Comparison of ENCODE assay signal across 20 cellular contexts in the genomic region with DNA sequence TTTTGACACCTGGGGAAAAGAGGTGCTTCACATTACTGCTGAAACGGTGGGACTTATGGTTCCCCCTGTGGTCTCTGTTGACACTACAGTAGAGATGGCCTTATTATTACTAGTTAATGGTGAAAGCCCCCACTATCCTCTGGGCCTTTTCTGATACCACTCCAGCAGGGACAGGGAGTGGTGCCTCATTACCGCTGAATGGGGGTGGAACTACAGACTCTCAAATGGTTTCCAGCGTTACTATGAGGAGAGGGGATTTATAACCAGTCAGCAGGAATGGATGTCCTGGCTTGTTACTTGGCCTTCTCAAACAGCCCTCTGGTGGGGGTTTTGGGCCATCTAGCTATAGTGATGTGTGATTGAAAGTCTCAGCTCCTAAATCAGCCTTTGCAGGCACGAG.
DNase-seq lines count a peak whose midpoint lies in the region; ATAC-seq and TF ChIP-seq lines count a peak whose summit lies in the region.
"Had no signal": no experiment of that assay in that cellular context is flagged by ENCODE, and none has a peak within 500 bp of the region (broad histone marks: within the 10 kb centered on the region; RNA-seq: fewer than 3 reads in every experiment).

No MANE protein-coding gene starts in this region.

- no peak overlapping the region for H3K4me3 Mint-ChIP-seq in natural killer cell
- H3K4me3 Mint-ChIP-seq in natural killer cell treated with Interleukin-12 subunit alpha and Interleukin-12 subunit beta and Interleukin-15 and Interleukin-18, amount 100 ng/mL, for 72 hours: no peak overlapping the region
- H3K4me3 Mint-ChIP-seq: IgD-negative memory B cell; T-helper 1 cell treated with Interleukin-12 subunit alpha and Interleukin-12 subunit beta and Interleukin-4 antibody, amounts not matched to agents 30 μg/mL and 1 μg/mL, for 36 hours had no signal

- ATAC-seq in natural killer cell: no peak
- no peak for ATAC-seq in natural killer cell treated with Interleukin-12 subunit alpha and Interleukin-12 subunit beta and Interleukin-15 and Interleukin-18, amount 100 ng/mL, for 72 hours
- no peak for ATAC-seq in GM18519 (IDR thresholded peaks at IDR 0.05; ENCODE audit: low FRiP score, unreplicated experiment)
- ATAC-seq: left lung had no signal

- intact Hi-C loops in natural killer cell (cut with micrococcal nuclease): no loop called here

- TF ChIP-seq POLR2A in erythroblast (IDR thresholded peaks at IDR 0.05; ENCODE audit: low read length): no peak

- peaks cover 0 to under 1% of the 10 kb centered on the region in 2 donors for H3K4me1 Mint-ChIP-seq in natural killer cell
- no peaks in the 10 kb centered on the region for H3K4me1 Mint-ChIP-seq in natural killer cell treated with Interleukin-12 subunit alpha and Interleukin-12 subunit beta and Interleukin-15 and Interleukin-18, amount 100 ng/mL, for 72 hours (ENCODE audit: low read depth in 2 of 2)
- H3K4me1 Mint-ChIP-seq: IgD-negative memory B cell had no signal

- DNase-seq in natural killer cell (no peak), NCI-H69 (lab: John Stamatoyannopoulos, UW) (peak; percentile 93), erythroblast (lab: John Stamatoyannopoulos, UW) (peak; percentile 7 to 12), SW 1271 (lab: John Stamatoyannopoulos, UW) (no peak), AG20443 (ENCODE audit: low spot score) (no peak), kidney tubule cell (ENCODE audit: low spot score) (no peak)
- DNase-seq in natural killer cell treated with Interleukin-12 subunit alpha and Interleukin-12 subunit beta and Interleukin-15 and Interleukin-18, amount 100 ng/mL, for 72 hours (ENCODE audit: low spot score): no peak
- DNase-seq: activated CD8-positive, alpha-beta memory T cell treated with anti-CD3 and anti-CD28 coated beads for 24 hours; caudate nucleus; effector memory CD4-positive, alpha-beta T cell; EL; hypothalamus; left lung; MV-4-11; stimulated activated CD4-positive, alpha-beta T cell treated with anti-CD3 and anti-CD28 coated beads, Interleukin-4, amount 100 ng/mL, for 4 hours; stimulated activated CD8-positive, alpha-beta memory T cell treated with anti-CD3 and anti-CD28 coated beads, Interleukin-4, amount 100 ng/mL, for 48 hours; substantia nigra had no signal

- peaks cover 0 to 2% of the 10 kb centered on the region in 2 donors for H3K9me3 Mint-ChIP-seq in natural killer cell
- no peaks in the 10 kb centered on the region for H3K9me3 Mint-ChIP-seq in natural killer cell treated with Interleukin-12 subunit alpha and Interleukin-12 subunit beta and Interleukin-15 and Interleukin-18, amount 100 ng/mL, for 72 hours
- H3K9me3 Mint-ChIP-seq: T-helper 1 cell treated with Interleukin-12 subunit alpha and Interleukin-12 subunit beta and Interleukin-4 antibody, amounts not matched to agents 30 μg/mL and 1 μg/mL, for 36 hours had no signal

- no peak overlapping the region for H3K27ac Mint-ChIP-seq in natural killer cell
- H3K27ac Mint-ChIP-seq in natural killer cell treated with Interleukin-12 subunit alpha and Interleukin-12 subunit beta and Interleukin-15 and Interleukin-18, amount 100 ng/mL, for 72 hours: no peak overlapping the region
- H3K27ac Mint-ChIP-seq: IgD-negative memory B cell; T-helper 1 cell treated with Interleukin-12 subunit alpha and Interleukin-12 subunit beta and Interleukin-4 antibody, amounts not matched to agents 30 μg/mL and 1 μg/mL, for 36 hours had no signal

- H3K27me3 Mint-ChIP-seq in natural killer cell (ENCODE audit: low read depth in 2 of 2): peaks cover 0 to 9% of the 10 kb centered on the region in 2 donors
- H3K27me3 Mint-ChIP-seq in natural killer cell treated with Interleukin-12 subunit alpha and Interleukin-12 subunit beta and Interleukin-15 and Interleukin-18, amount 100 ng/mL, for 72 hours: peaks cover 3 to 22% of the 10 kb centered on the region in 2 donors

- TF ChIP-seq CTCF in natural killer cell (IDR thresholded peaks at IDR 0.05): peak; percentile 13

- no peaks in the 10 kb centered on the region for H3K36me3 Mint-ChIP-seq in natural killer cell
- H3K36me3 Mint-ChIP-seq in natural killer cell treated with Interleukin-12 subunit alpha and Interleukin-12 subunit beta and Interleukin-15 and Interleukin-18, amount 100 ng/mL, for 72 hours: no peaks in the 10 kb centered on the region
- H3K36me3 Mint-ChIP-seq: IgD-negative memory B cell had no signal

Comparison
In these comparisons a context has a peak if more than half of its experiments do, and no peak if none do; other contexts are left out.
1. DNase-seq: peak in NCI-H69 (single experiment) and erythroblast (2 of 2); none in natural killer cell (single experiment), natural killer cell treated with Interleukin-12 subunit alpha and Interleukin-12 subunit beta and Interleukin-15 and Interleukin-18, amount 100 ng/mL, for 72 hours (single experiment), SW 1271 (0 of 2), AG20443 (single experiment) and kidney tubule cell (single experiment).